1 cellular context compared by ENCODE assay signal in genomic region chr7:101122933-101123702, GRCh38.
TF ChIP-seq lines count a peak whose summit lies in the region.

No MANE protein-coding gene starts in this region.

TF ChIP-seq in HepG2, 621 proteins besides CTCF, POLR2A, EP300 and RAD21 (continued from another document and continues in another):
- TF ChIP-seq ZUFSP (CRISPR knock-in tag; IDR thresholded peaks at IDR 0.05; ENCODE audit: borderline replicate concordance) = no peak
- no peak for TF ChIP-seq ZNF326 (CRISPR knock-in tag; IDR thresholded peaks at IDR 0.05; ENCODE audit: borderline replicate concordance)
- no peak for TF ChIP-seq CEBPZ (IDR thresholded peaks at IDR 0.05; ENCODE audit: low read length)
- TF ChIP-seq ATF5 (CRISPR knock-in tag; IDR thresholded peaks at IDR 0.05; ENCODE audit: low read depth) = 0 out of 2 replicates have a peak, but pooled peaks have one; percentile 71
- no peak for TF ChIP-seq ZNF292 (CRISPR knock-in tag; IDR thresholded peaks at IDR 0.05; ENCODE audit: borderline replicate concordance, low read depth)
- TF ChIP-seq, protein P1, sequence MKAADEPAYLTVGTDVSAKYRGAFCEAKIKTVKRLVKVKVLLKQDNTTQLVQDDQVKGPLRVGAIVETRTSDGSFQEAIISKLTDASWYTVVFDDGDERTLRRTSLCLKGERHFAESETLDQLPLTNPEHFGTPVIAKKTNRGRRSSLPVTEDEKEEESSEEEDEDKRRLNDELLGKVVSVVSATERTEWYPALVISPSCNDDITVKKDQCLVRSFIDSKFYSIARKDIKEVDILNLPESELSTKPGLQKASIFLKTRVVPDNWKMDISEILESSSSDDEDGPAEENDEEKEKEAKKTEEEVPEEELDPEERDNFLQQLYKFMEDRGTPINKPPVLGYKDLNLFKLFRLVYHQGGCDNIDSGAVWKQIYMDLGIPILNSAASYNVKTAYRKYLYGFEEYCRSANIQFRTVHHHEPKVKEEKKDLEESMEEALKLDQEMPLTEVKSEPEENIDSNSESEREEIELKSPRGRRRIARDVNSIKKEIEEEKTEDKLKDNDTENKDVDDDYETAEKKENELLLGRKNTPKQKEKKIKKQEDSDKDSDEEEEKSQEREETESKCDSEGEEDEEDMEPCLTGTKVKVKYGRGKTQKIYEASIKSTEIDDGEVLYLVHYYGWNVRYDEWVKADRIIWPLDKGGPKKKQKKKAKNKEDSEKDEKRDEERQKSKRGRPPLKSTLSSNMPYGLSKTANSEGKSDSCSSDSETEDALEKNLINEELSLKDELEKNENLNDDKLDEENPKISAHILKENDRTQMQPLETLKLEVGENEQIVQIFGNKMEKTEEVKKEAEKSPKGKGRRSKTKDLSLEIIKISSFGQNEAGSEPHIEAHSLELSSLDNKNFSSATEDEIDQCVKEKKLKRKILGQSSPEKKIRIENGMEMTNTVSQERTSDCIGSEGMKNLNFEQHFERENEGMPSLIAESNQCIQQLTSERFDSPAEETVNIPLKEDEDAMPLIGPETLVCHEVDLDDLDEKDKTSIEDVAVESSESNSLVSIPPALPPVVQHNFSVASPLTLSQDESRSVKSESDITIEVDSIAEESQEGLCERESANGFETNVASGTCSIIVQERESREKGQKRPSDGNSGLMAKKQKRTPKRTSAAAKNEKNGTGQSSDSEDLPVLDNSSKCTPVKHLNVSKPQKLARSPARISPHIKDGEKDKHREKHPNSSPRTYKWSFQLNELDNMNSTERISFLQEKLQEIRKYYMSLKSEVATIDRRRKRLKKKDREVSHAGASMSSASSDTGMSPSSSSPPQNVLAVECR (CRISPR knock-in tag; IDR thresholded peaks at IDR 0.05; ENCODE audit: borderline replicate concordance) = peak; percentile 37; the same call in 1 of the 2 replicates
- TF ChIP-seq ZNF724P (CRISPR knock-in tag; IDR thresholded peaks at IDR 0.05; ENCODE audit: borderline replicate concordance) = no peak
- TF ChIP-seq, protein P2, sequence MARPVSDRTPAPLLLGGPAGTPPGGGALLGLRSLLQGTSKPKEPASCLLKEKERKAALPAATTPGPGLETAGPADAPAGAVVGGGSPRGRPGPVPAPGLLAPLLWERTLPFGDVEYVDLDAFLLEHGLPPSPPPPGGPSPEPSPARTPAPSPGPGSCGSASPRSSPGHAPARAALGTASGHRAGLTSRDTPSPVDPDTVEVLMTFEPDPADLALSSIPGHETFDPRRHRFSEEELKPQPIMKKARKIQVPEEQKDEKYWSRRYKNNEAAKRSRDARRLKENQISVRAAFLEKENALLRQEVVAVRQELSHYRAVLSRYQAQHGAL (CRISPR knock-in tag; IDR thresholded peaks at IDR 0.05; ENCODE audit: not compliant biosample characterization) = no peak
- TF ChIP-seq TCF7L2 (IDR thresholded peaks at IDR 0.05; ENCODE audit: low read depth, low read length) = no peak
- TF ChIP-seq, protein P3, sequence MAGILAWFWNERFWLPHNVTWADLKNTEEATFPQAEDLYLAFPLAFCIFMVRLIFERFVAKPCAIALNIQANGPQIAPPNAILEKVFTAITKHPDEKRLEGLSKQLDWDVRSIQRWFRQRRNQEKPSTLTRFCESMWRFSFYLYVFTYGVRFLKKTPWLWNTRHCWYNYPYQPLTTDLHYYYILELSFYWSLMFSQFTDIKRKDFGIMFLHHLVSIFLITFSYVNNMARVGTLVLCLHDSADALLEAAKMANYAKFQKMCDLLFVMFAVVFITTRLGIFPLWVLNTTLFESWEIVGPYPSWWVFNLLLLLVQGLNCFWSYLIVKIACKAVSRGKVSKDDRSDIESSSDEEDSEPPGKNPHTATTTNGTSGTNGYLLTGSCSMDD (CRISPR knock-in tag; IDR thresholded peaks at IDR 0.05) = no peak
- TF ChIP-seq SKI (IDR thresholded peaks at IDR 0.05; ENCODE audit: partially characterized antibody) = peak; percentile 55
- no peak for TF ChIP-seq ZNF510 (CRISPR knock-in tag; IDR thresholded peaks at IDR 0.05; ENCODE audit: low read depth)
- TF ChIP-seq TSC22D2 (CRISPR knock-in tag; IDR thresholded peaks at IDR 0.05; ENCODE audit: borderline replicate concordance) = no peak
- no peak for TF ChIP-seq RAD51 (IDR thresholded peaks at IDR 0.05; ENCODE audit: borderline replicate concordance)
- TF ChIP-seq CHD2 (IDR thresholded peaks at IDR 0.05; ENCODE audit: low read depth, low read length) = no peak
- TF ChIP-seq ZNF747 (CRISPR knock-in tag; IDR thresholded peaks at IDR 0.05; ENCODE audit: borderline replicate concordance) = 0 out of 2 replicates have a peak, but pooled peaks have one; percentile 25
- no peak for TF ChIP-seq LCORL (IDR thresholded peaks at IDR 0.05)
- peak; percentile 74 for TF ChIP-seq LCORL (CRISPR knock-in tag; IDR thresholded peaks at IDR 0.05)
- no peak for TF ChIP-seq NKX3-1 (CRISPR knock-in tag; IDR thresholded peaks at IDR 0.05)
- TF ChIP-seq, protein P4, sequence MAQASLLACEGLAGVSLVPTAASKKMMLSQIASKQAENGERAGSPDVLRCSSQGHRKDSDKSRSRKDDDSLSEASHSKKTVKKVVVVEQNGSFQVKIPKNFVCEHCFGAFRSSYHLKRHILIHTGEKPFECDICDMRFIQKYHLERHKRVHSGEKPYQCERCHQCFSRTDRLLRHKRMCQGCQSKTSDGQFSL (CRISPR knock-in tag; IDR thresholded peaks at IDR 0.05) = no peak
- TF ChIP-seq ZFP36L2 (CRISPR knock-in tag; IDR thresholded peaks at IDR 0.05) = no peak
- no peak for TF ChIP-seq DDIT3 (CRISPR knock-in tag; IDR thresholded peaks at IDR 0.05)
- TF ChIP-seq ZNF761 (CRISPR knock-in tag; conservative IDR thresholded peaks at IDR 0.05) = no peak
- 0 out of 2 replicates have a peak, but pooled peaks have one; percentile 25 for TF ChIP-seq ZIK1 (CRISPR knock-in tag; IDR thresholded peaks at IDR 0.05; ENCODE audit: borderline replicate concordance, low read depth)
- TF ChIP-seq ZKSCAN1 (IDR thresholded peaks at IDR 0.05; ENCODE audit: low read length) = no peak
- TF ChIP-seq, protein P5, sequence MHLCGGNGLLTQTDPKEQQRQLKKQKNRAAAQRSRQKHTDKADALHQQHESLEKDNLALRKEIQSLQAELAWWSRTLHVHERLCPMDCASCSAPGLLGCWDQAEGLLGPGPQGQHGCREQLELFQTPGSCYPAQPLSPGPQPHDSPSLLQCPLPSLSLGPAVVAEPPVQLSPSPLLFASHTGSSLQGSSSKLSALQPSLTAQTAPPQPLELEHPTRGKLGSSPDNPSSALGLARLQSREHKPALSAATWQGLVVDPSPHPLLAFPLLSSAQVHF (CRISPR knock-in tag; IDR thresholded peaks at IDR 0.05) = no peak
- TF ChIP-seq, protein P6, sequence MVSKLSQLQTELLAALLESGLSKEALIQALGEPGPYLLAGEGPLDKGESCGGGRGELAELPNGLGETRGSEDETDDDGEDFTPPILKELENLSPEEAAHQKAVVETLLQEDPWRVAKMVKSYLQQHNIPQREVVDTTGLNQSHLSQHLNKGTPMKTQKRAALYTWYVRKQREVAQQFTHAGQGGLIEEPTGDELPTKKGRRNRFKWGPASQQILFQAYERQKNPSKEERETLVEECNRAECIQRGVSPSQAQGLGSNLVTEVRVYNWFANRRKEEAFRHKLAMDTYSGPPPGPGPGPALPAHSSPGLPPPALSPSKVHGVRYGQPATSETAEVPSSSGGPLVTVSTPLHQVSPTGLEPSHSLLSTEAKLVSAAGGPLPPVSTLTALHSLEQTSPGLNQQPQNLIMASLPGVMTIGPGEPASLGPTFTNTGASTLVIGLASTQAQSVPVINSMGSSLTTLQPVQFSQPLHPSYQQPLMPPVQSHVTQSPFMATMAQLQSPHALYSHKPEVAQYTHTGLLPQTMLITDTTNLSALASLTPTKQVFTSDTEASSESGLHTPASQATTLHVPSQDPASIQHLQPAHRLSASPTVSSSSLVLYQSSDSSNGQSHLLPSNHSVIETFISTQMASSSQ (IDR thresholded peaks at IDR 0.05; ENCODE audit: low read depth) = no peak
- TF ChIP-seq, protein P6 (CRISPR knock-in tag; IDR thresholded peaks at IDR 0.05; ENCODE audit: borderline replicate concordance) = no peak; the same call in 1 of the 2 replicates
- TF ChIP-seq TRIM24 (CRISPR knock-in tag; IDR thresholded peaks at IDR 0.05) = no peak
- no peak for TF ChIP-seq ISX (CRISPR knock-in tag; conservative IDR thresholded peaks at IDR 0.05)
- TF ChIP-seq ERF (CRISPR knock-in tag; IDR thresholded peaks at IDR 0.05) = no peak; the same call in 1 of the 2 replicates
- no peak for TF ChIP-seq ZNF180 (CRISPR knock-in tag; IDR thresholded peaks at IDR 0.05; ENCODE audit: borderline replicate concordance, low read depth)
- no peak for TF ChIP-seq NCOR1 (IDR thresholded peaks at IDR 0.05; ENCODE audit: borderline replicate concordance, low read length)
- TF ChIP-seq ZBTB25 (CRISPR knock-in tag; IDR thresholded peaks at IDR 0.05) = no peak
- TF ChIP-seq ZFP91 (CRISPR knock-in tag; IDR thresholded peaks at IDR 0.05; ENCODE audit: borderline replicate concordance) = no peak; the same call in 1 of the 2 replicates
- TF ChIP-seq NPAS2 (CRISPR knock-in tag; IDR thresholded peaks at IDR 0.05; ENCODE audit: borderline replicate concordance) = no peak
- TF ChIP-seq SRY (CRISPR knock-in tag; IDR thresholded peaks at IDR 0.05) = peak; percentile 48; the same call in 1 of the 2 replicates
- TF ChIP-seq, protein P7, sequence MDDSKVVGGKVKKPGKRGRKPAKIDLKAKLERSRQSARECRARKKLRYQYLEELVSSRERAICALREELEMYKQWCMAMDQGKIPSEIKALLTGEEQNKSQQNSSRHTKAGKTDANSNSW (CRISPR knock-in tag; IDR thresholded peaks at IDR 0.05; ENCODE audit: borderline replicate concordance) = no peak
